Comparison of ENCODE assay signal across 8 cellular contexts in the genomic region with DNA sequence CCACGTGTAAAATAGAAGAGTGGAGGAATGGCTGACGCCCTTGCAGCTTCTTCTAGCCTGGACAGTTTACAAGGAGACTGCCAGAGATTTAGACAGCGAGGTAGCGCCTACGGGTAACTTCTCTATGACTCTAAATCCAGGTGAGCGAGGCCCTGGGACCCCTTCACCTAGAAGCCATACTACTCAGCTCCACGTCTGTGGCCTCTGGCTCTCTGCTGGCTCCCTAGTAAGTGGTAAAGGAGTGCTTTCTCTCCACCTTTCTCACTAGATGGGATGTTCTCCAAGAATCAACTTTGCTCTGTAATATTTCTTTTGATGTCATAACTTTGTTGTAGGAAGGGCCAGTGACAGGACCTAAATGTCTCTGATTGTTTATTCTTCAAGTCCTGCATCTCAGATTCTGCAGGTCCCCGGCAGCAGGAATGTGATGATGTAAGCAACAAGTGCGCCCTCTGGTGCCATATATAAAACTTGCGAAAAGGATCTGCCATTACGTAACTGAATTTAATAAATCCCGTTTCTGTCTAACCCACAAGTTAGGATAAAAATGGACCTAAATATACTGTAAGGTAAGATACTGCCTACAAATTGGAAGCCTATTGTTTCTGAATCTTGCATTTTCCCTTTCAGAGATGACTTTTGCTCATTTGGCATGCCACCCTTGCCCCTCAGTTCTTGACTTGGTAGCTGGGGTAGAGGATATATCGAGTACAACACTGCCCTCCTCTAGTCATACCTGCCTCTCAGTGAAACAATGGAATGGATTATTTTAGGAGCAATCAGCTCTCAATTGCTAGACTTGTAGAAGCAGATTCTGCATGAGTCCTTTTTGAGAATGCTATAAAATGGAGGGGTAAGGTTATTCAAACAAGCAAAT. TPM values are rescaled to one million over a fixed set of nuclear protein-coding genes. Genes with fewer than 3 reads are reported as not detected.
DNase-seq lines count a peak whose midpoint lies in the region; ATAC-seq, FAIRE-seq and TF ChIP-seq lines count a peak whose summit lies in the region.

No MANE protein-coding gene starts in this region.

- H3K4me2 ChIP-seq in keratinocyte (ENCODE audit: control insufficient read depth, extremely low read depth, insufficient read depth, low read depth, low read length), result no peak overlapping the region

- peak; percentile 73 for FAIRE-seq in keratinocyte (lab: Jason Lieb, UNC)

- H3K27ac Mint-ChIP-seq in activated T-cell treated with anti-CD3 and anti-CD28 coated beads, Interleukin-2, amount 50 U/mL, for 24 hours, result no peak overlapping the region

- H4K20me1 ChIP-seq in keratinocyte (ENCODE audit: control insufficient read depth, extremely low read depth, insufficient read depth, low read length), result no peaks in the 10 kb centered on the region

- H3K27me3 ChIP-seq in Peyer's patch (peaks cover 0 to 3% of the 10 kb centered on the region in 2 donors), brain microvascular endothelial cell (replicated peaks) (no peaks in the 10 kb centered on the region), keratinocyte (ENCODE audit: control insufficient read depth, extremely low read depth, insufficient read depth, low read length) (peaks cover 5% of the 10 kb centered on the region)

- no peaks in the 10 kb centered on the region for H3K79me2 ChIP-seq in keratinocyte (ENCODE audit: control insufficient read depth, insufficient read depth, low read length)

- dilution Hi-C loops in keratinocyte (cut with MboI; ENCODE audit: extremely low pct_ligation_motif_present, low sequenced_read_pairs), result no loop called here

- ATAC-seq in HG02678 (IDR thresholded peaks at IDR 0.05; ENCODE audit: unreplicated experiment), result no peak

- peak in 4 of 6 experiments; percentile 40 to 59 (median 58) for TF ChIP-seq CTCF in Peyer's patch (IDR thresholded peaks at IDR 0.05)
- peak; percentile 71 for TF ChIP-seq CTCF in brain microvascular endothelial cell (IDR thresholded peaks at IDR 0.05; ENCODE audit: low read depth, low read length, missing control alignments)
- TF ChIP-seq CTCF in keratinocyte (optimal IDR thresholded peaks at IDR 0.05 in 1 of 3, IDR thresholded peaks at IDR 0.05 in 1 of 3, conservative IDR thresholded peaks at IDR 0.05 in 1 of 3; ENCODE audit: extremely low read depth in 1 of 3, insufficient read depth in 2 of 3, low read length in 3 of 3), result peak; percentile 63 to 70 (median 63)

- H3K36me3 ChIP-seq in Peyer's patch (no peaks in the 10 kb centered on the region), brain microvascular endothelial cell (replicated peaks) (no peaks in the 10 kb centered on the region), keratinocyte (ENCODE audit: control insufficient read depth in 2 of 2, extremely low read depth in 1 of 2, insufficient read depth in 2 of 2, low read length in 2 of 2) (no peaks in the 10 kb centered on the region)

- H3K9me3 Mint-ChIP-seq in activated T-cell treated with anti-CD3 and anti-CD28 coated beads, Interleukin-2, amount 50 U/mL, for 24 hours, result no peaks in the 10 kb centered on the region

- H3K27me3 Mint-ChIP-seq in activated T-cell treated with anti-CD3 and anti-CD28 coated beads, Interleukin-2, amount 50 U/mL, for 24 hours, result peaks cover 8% of the 10 kb centered on the region

- no peaks in the 10 kb centered on the region for H3K9me1 ChIP-seq in keratinocyte (ENCODE audit: control insufficient read depth, extremely low read depth, insufficient read depth, low read length)

- DNase-seq in activated T-cell treated with anti-CD3 and anti-CD28 coated beads for 24 hours (ENCODE audit: low read depth), result peak; percentile 27
- DNase-seq in activated T-cell treated with anti-CD3 and anti-CD28 coated beads, Interleukin-2, amount 50 U/mL, for 24 hours, result no peak
- peak; percentile 66 for DNase-seq in KBM-7
- peak in 2 of 3 donors; percentile 24 to 66 for DNase-seq in Peyer's patch
- DNase-seq in brain microvascular endothelial cell, result peak; percentile 78
- peak; percentile 7 for DNase-seq in keratinocyte (ENCODE audit: low read depth, low spot score)
- DNase-seq in stimulated activated CD8-positive, alpha-beta memory T cell treated with anti-CD3 and anti-CD28 coated beads, Interleukin-12 subunit alpha, Interleukin-12 subunit beta, amount 100 ng/mL, for 1 hour (ENCODE audit: low read depth), result peak; percentile 3

- H3K9ac ChIP-seq in keratinocyte (ENCODE audit: control insufficient read depth, extremely low read depth, insufficient read depth, low read length), result no peak overlapping the region

- H3K36me3 Mint-ChIP-seq in activated T-cell treated with anti-CD3 and anti-CD28 coated beads, Interleukin-2, amount 50 U/mL, for 24 hours (ENCODE audit: low read depth), result no peaks in the 10 kb centered on the region

- H3K4me3 ChIP-seq in Peyer's patch (no peak overlapping the region), brain microvascular endothelial cell (ENCODE audit: low read depth, low read length) (no peak overlapping the region), keratinocyte (ENCODE audit: control insufficient read depth in 2 of 3, extremely low read depth in 1 of 3, insufficient read depth in 2 of 3, low read depth in 1 of 3, low read length in 3 of 3) (no peak overlapping the region)

- H3K4me3 Mint-ChIP-seq in activated T-cell treated with anti-CD3 and anti-CD28 coated beads, Interleukin-2, amount 50 U/mL, for 24 hours, result no peak overlapping the region

- H3K27ac ChIP-seq in Peyer's patch (no peak overlapping the region), brain microvascular endothelial cell (no peak overlapping the region), keratinocyte (ENCODE audit: control insufficient read depth, insufficient read depth, low read length) (no peak overlapping the region)

- H3K4me1 ChIP-seq in Peyer's patch (no peaks in the 10 kb centered on the region), keratinocyte (ENCODE audit: control insufficient read depth, extremely low read depth, insufficient read depth, low read length) (no peaks in the 10 kb centered on the region)

- TF ChIP-seq POLR2A in Peyer's patch (IDR thresholded peaks at IDR 0.05), result no peak

- H3K9me3 ChIP-seq in Peyer's patch, result no peaks in the 10 kb centered on the region
- no peaks in the 10 kb centered on the region for H3K9me3 ChIP-seq in keratinocyte (ENCODE audit: control insufficient read depth, low read depth, low read length)

- H2AFZ ChIP-seq in keratinocyte (ENCODE audit: control insufficient read depth, low read length), result no peak overlapping the region

- in situ Hi-C loops in KBM-7 (cut with MboI; ENCODE audit: low pct_unique_long_range_greater_than_20kb, low sequenced_read_pairs) (no loop called here), brain microvascular endothelial cell (cut with HindIII; ENCODE audit: low pct_ligation_motif_present, low sequenced_read_pairs) (no loop called here)

- peaks cover 2% of the 10 kb centered on the region for H3K4me1 Mint-ChIP-seq in activated T-cell treated with anti-CD3 and anti-CD28 coated beads, Interleukin-2, amount 50 U/mL, for 24 hours (ENCODE audit: low read depth)

RNA-seq across cellular contexts. Expression of gene PTPN5, which starts 11.0 kb away (rescaled TPM):
- total RNA-seq in Peyer's patch, result 1 to 10 TPM in 1 of 4 donors, under 1 TPM in 1, not detected in 2; 0.76 to 1.7 TPM
- not detected in 3 replicates for polyA plus RNA-seq in keratinocyte
- not detected for polyA plus RNA-seq in keratinocyte (2011; ENCODE audit: low read depth)
- not detected in 2 replicates for polyA plus RNA-seq in keratinocyte (2011; cell fraction: cytosol; rRNA removed)
- polyA plus RNA-seq in keratinocyte (2011; cell fraction: nucleus; rRNA removed), result not detected in 2 replicates
- polyA plus RNA-seq in keratinocyte (2012; ENCODE audit: low replicate concordance), result 0.24 TPM in 1 of 2 replicates, not detected in the other
- polyA minus RNA-seq in keratinocyte, result not detected in 3 replicates
- polyA minus RNA-seq in keratinocyte (2011; cell fraction: cytosol; rRNA and poly(A)+ RNA removed), result not detected
- not detected in 2 replicates for polyA minus RNA-seq in keratinocyte (2011; cell fraction: nucleus; rRNA and poly(A)+ RNA removed)
